Comparison of ENCODE assay signal across 3 cellular contexts in the genomic region with DNA sequence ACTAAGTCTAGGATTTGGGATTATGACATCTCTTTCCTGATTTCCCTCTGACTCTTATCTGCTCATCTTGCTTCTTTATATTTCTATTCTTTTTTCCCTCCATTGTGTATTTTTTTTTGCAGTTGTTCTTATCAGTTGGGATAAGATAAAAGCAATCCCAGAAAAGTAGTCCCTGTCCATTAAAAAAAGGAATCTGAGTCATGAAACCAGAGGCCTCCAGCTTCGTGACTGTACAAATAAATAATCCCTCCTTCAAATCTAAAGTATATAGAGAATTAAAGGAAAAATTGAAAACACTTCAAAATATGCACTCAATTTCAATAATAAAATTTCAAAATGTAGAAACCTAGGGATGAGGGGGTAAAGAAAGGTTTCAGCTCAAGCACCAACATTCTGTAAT.
"Had no signal": no experiment of that assay in that cellular context is flagged by ENCODE, and none has a peak within 500 bp of the region (broad histone marks: within the 10 kb centered on the region; RNA-seq: fewer than 3 reads in every experiment).

No MANE protein-coding gene starts in this region.

- H3K4me3 ChIP-seq: GM12878 had no signal

- DNase-seq: GDM1, GF-D8 had no signal

- ATAC-seq: GM12878 had no signal
